12 cellular contexts compared by ENCODE assay signal in genomic region chr19:2333807-2334211, GRCh38. TPM values are rescaled to one million over a fixed set of nuclear protein-coding genes. Genes with fewer than 3 reads are reported as not detected.
DNase-seq lines count a peak whose midpoint lies in the region; ATAC-seq and TF ChIP-seq lines count a peak whose summit lies in the region.
"Had no signal": no experiment of that assay in that cellular context is flagged by ENCODE, and none has a peak within 500 bp of the region (broad histone marks: within the 10 kb centered on the region; RNA-seq: fewer than 3 reads in every experiment).

No MANE protein-coding gene starts in this region.

- DNase-seq in dorsolateral prefrontal cortex: no peak
- no peak for DNase-seq in psoas muscle
- DNase-seq in upper lobe of left lung: no peak
- no peak for DNase-seq in activated T-cell treated with anti-CD3 and anti-CD28 coated beads, Interleukin-2, amount 50 U/mL, for 48 hours
- DNase-seq: activated CD4-positive, alpha-beta T cell treated with anti-CD3 and anti-CD28 coated beads for 1 hour; DMS 273 treated with DMSO at 0.1 percent for 48 hours; midbrain; NCI-H446 treated with DMSO at 0.1 percent for 48 hours had no signal

- TF ChIP-seq POLR2A in upper lobe of left lung (IDR thresholded peaks at IDR 0.05) (no peak), GM18505 (IDR thresholded peaks at IDR 0.05; ENCODE audit: borderline replicate concordance, extremely low read depth, insufficient read depth, insufficient read length) (no peak)

- no peak overlapping the region for H2AFZ ChIP-seq in OCI-LY1 (ENCODE audit: low read length)

- no peaks in the 10 kb centered on the region for H4K20me1 ChIP-seq in OCI-LY1 (ENCODE audit: insufficient read depth, low read length)

- H3F3A ChIP-seq in OCI-LY1 (ENCODE audit: insufficient read depth, low read length): peaks cover 13% of the 10 kb centered on the region; the same call in 1 of the 2 replicates

- H3K9me2 ChIP-seq in OCI-LY1 (ENCODE audit: low read depth, low read length): no peaks in the 10 kb centered on the region

- H3K27ac ChIP-seq in OCI-LY1 (ENCODE audit: low read depth, low read length, poor library complexity, severe bottlenecking) (peak overlapping the region; percentile 97), dorsolateral prefrontal cortex (peak overlapping the region in 57 of 59 donors; percentile 9 to 86 (median 73)), psoas muscle (peak overlapping the region; percentile 76), upper lobe of left lung (no peak overlapping the region)

- no peak overlapping the region; the same call in 1 of the 2 replicates for H3K4me2 ChIP-seq in OCI-LY1 (ENCODE audit: low read length)

- 60 to 73% (median 71%) methylated on average over 10 to 11 of the region's 11 CpGs for WGBS in psoas muscle, 3 donors
- 81 to 82% methylated on average over 5 to 11 of the region's 11 CpGs for WGBS in upper lobe of left lung, 2 donors

- H3K4me1 ChIP-seq in OCI-LY1 (ENCODE audit: insufficient read depth, low read length, severe bottlenecking): peaks cover 46% of the 10 kb centered on the region
- peaks cover 42% of the 10 kb centered on the region for H3K4me1 ChIP-seq in psoas muscle
- H3K4me1 ChIP-seq in upper lobe of left lung: peaks cover 20 to 55% (median 26%) of the 10 kb centered on the region in 4 donors

- TF ChIP-seq CTCF in GM12872 (IDR thresholded peaks at IDR 0.05; ENCODE audit: insufficient read depth, low read depth, low read length) (0 out of 3 replicates have a peak, but pooled peaks have one; percentile 5), OCI-LY1 (IDR thresholded peaks at IDR 0.05; ENCODE audit: low read length) (no peak; the same call in 1 of the 2 replicates), dorsolateral prefrontal cortex (IDR thresholded peaks at IDR 0.05 in 54 of 56, conservative IDR thresholded peaks at IDR 0.05 in 2 of 56; ENCODE audit: low read depth in 1 of 56, partially characterized antibody in 56 of 56) (peak in 21 of 56 donors; percentile 10 to 37 (median 22)), psoas muscle (IDR thresholded peaks at IDR 0.05) (no peak), upper lobe of left lung (IDR thresholded peaks at IDR 0.05) (no peak)

- intact Hi-C loops in dorsolateral prefrontal cortex (cut with DNase I) (loop anchor here (2.0 to 5.0 kb wide), 3 partner anchors 48 to 62 kb away; no protein-coding TSS in a partner anchor), psoas muscle (cut with DNase I) (loop anchor here in 1 of 2 donors (5.0 kb wide), 1 partner anchor 53 kb away; no protein-coding TSS in a partner anchor)

- H3K36me3 ChIP-seq in OCI-LY1 (ENCODE audit: insufficient read depth, low read length) (peaks cover 26% of the 10 kb centered on the region), psoas muscle (ENCODE audit: insufficient read depth in 1 of 2, low read depth in 1 of 2) (peaks cover 0 to 8% of the 10 kb centered on the region in 2 donors), upper lobe of left lung (peaks cover 0 to 12% (median 4%) of the 10 kb centered on the region in 4 donors)

- no peak for ATAC-seq in psoas muscle
- ATAC-seq in HG02571 (IDR thresholded peaks at IDR 0.05; ENCODE audit: unreplicated experiment): no peak
- ATAC-seq in upper lobe of left lung (ENCODE audit: low FRiP score in 2 of 2): no peak
- ATAC-seq in GM18505 (IDR thresholded peaks at IDR 0.05; ENCODE audit: unreplicated experiment): no peak

- no peak for TF ChIP-seq EP300 in upper lobe of left lung (IDR thresholded peaks at IDR 0.05)

- peaks cover 6% of the 10 kb centered on the region for H3K79me2 ChIP-seq in OCI-LY1 (ENCODE audit: insufficient read depth, low read length)

- no peak overlapping the region for H3K9ac ChIP-seq in OCI-LY1 (ENCODE audit: low read length)

- H3K9me3 ChIP-seq in OCI-LY1 (ENCODE audit: low read length) (no peaks in the 10 kb centered on the region), psoas muscle (no peaks in the 10 kb centered on the region), upper lobe of left lung (no peaks in the 10 kb centered on the region)

- H3K27me3 ChIP-seq in OCI-LY1 (ENCODE audit: insufficient read depth, low read length): no peaks in the 10 kb centered on the region
- no peaks in the 10 kb centered on the region for H3K27me3 ChIP-seq in dorsolateral prefrontal cortex
- no peaks in the 10 kb centered on the region for H3K27me3 ChIP-seq in psoas muscle (ENCODE audit: insufficient read depth in 3 of 3, low read length in 2 of 3)
- H3K27me3 ChIP-seq in upper lobe of left lung: no peaks in the 10 kb centered on the region

- H3K4me3 ChIP-seq in OCI-LY1 (ENCODE audit: low read depth, low read length, poor library complexity, severe bottlenecking) (no peak overlapping the region), dorsolateral prefrontal cortex (peak overlapping the region in 1 of 59 donors; percentile 24), psoas muscle (no peak overlapping the region), upper lobe of left lung (no peak overlapping the region)

RNA-seq across cellular contexts. Expression of gene SPPL2B, which starts 5.3 kb away (rescaled TPM):
- 100 to 1,000 TPM in 7 of 120 experiments, 10 to 100 TPM in 113; 40.9 to 134 (median 70.6) TPM for total RNA-seq in dorsolateral prefrontal cortex
- 10 to 100 TPM; 21.1 to 38.0 (median 27.7) TPM for total RNA-seq in psoas muscle
- 10 to 100 TPM; 11.4 to 22.1 (median 19.4) TPM for polyA plus RNA-seq in psoas muscle
- 100 to 1,000 TPM in 1 of 6 donors, 10 to 100 TPM in 5; 38.3 to 268 (median 61.7) TPM for total RNA-seq in upper lobe of left lung

RNA-seq across cellular contexts. Expression of gene LSM7, which starts 5.4 kb away (rescaled TPM):
- 10 to 100 TPM; 25.2 to 59.5 (median 43.2) TPM for total RNA-seq in dorsolateral prefrontal cortex
- 10 to 100 TPM; 42.2 to 89.8 (median 47.8) TPM for total RNA-seq in psoas muscle
- polyA plus RNA-seq in psoas muscle: 100 to 1,000 TPM; 128 to 323 (median 141) TPM
- total RNA-seq in upper lobe of left lung: 100 to 1,000 TPM in 2 of 6 donors, 10 to 100 TPM in 4; 58.6 to 127 (median 89.8) TPM

RNA-seq across cellular contexts. Expression of gene LINGO3, which starts 25.9 kb away (rescaled TPM):
- total RNA-seq in dorsolateral prefrontal cortex (10 to 100 TPM in 1 of 120 experiments, 1 to 10 TPM in 119; 1.7 to 16.2 (median 4.4) TPM), psoas muscle (not detected), upper lobe of left lung (under 1 TPM in 3 of 6 donors, not detected in 3; 0.10 to 0.61 (median 0.17) TPM)
- polyA plus RNA-seq in psoas muscle: under 1 TPM in 1 of 3 donors, not detected in 2; 0.04 TPM

RNA-seq across cellular contexts. Expression of gene TMPRSS9, which starts 26.3 kb away (rescaled TPM):
- 1 to 10 TPM in 1 of 120 experiments, under 1 TPM in 61, not detected in 58; 0.13 to 1.5 (median 0.29) TPM for total RNA-seq in dorsolateral prefrontal cortex
- under 1 TPM in 1 of 4 donors, not detected in 3; 0.17 TPM for total RNA-seq in psoas muscle
- not detected for polyA plus RNA-seq in psoas muscle
- total RNA-seq in upper lobe of left lung: under 1 TPM in 4 of 6 donors, not detected in 2; 0.14 to 0.55 (median 0.26) TPM

RNA-seq across cellular contexts. Expression of gene PEAK3, which starts 51.8 kb away (rescaled TPM):
- 1 to 10 TPM in 12 of 120 experiments, under 1 TPM in 101, not detected in 7; 0.16 to 1.5 (median 0.55) TPM for total RNA-seq in dorsolateral prefrontal cortex
- under 1 TPM; 0.12 to 0.20 (median 0.14) TPM for total RNA-seq in psoas muscle
- under 1 TPM in 2 of 3 donors, not detected in 1; 0.01 to 0.08 TPM for polyA plus RNA-seq in psoas muscle
- 1 to 10 TPM; 2.4 to 8.6 (median 4.6) TPM for total RNA-seq in upper lobe of left lung

Comparison
In these comparisons a context has a peak if more than half of its experiments do, and no peak if none do; other contexts are left out.
1. H3K27ac ChIP-seq: peak in OCI-LY1 (single experiment), dorsolateral prefrontal cortex (57 of 59) and psoas muscle (single experiment); none in upper lobe of left lung (0 of 4).